Comparison of ENCODE assay signal across 22 cellular contexts in the genomic region with DNA sequence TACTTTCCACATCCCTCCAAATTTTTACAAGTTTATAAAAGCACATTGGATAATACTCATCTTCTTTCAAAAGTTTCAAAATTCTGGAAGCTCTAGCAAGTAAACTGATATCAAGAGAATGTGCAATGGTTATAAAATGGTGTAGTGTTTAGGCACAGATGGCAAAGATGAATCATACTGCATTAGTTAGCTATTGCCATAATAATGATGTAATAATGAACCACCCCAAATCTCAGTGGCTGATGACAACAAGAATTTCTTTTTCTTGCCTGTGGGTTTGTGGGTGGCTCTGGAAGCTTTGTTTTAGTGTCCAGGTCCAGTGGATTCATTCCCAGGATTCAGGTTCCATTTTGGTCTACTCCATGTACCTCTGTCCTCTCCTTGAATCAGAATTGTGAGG.
DNase-seq lines count a peak whose midpoint lies in the region; ATAC-seq, FAIRE-seq and TF ChIP-seq lines count a peak whose summit lies in the region.
"Had no signal": no experiment of that assay in that cellular context is flagged by ENCODE, and none has a peak within 500 bp of the region (broad histone marks: within the 10 kb centered on the region; RNA-seq: fewer than 3 reads in every experiment).

No MANE protein-coding gene starts in this region.

- H3K4me3 ChIP-seq in breast epithelium (no peak overlapping the region), astrocyte (ENCODE audit: insufficient read depth, low read depth, low read length) (no peak overlapping the region), gastroesophageal sphincter (no peak overlapping the region), mesendoderm (ENCODE audit: low read length) (no peak overlapping the region)
- H3K4me3 ChIP-seq: BLaER1, HAP-1 had no signal

- H3K23ac ChIP-seq in mesendoderm (ENCODE audit: low read length): no peak overlapping the region

- H3K27me3 ChIP-seq in breast epithelium: no peaks in the 10 kb centered on the region
- no peaks in the 10 kb centered on the region for H3K27me3 ChIP-seq in astrocyte (ENCODE audit: insufficient read depth, low read length)
- no peaks in the 10 kb centered on the region for H3K27me3 ChIP-seq in gastroesophageal sphincter
- H3K27me3 ChIP-seq in mesendoderm (ENCODE audit: insufficient read depth, low read length, poor library complexity): no peaks in the 10 kb centered on the region
- H3K27me3 ChIP-seq: BLaER1 had no signal

- peak; percentile 14 for ATAC-seq in gastroesophageal sphincter
- no peak for ATAC-seq in GM18505 (IDR thresholded peaks at IDR 0.05; ENCODE audit: unreplicated experiment)
- ATAC-seq: CD8-positive, alpha-beta T cell; SK-N-SH treated with all-trans-retinoic acid at 6 μM for 48 hours had no signal

- H3K27ac Mint-ChIP-seq in MCF 10A (ENCODE audit: low read depth, unreplicated experiment): no peak overlapping the region
- H3K27ac Mint-ChIP-seq in astrocyte (ENCODE audit: unreplicated experiment): no peak overlapping the region
- H3K27ac Mint-ChIP-seq: CD8-positive, alpha-beta T cell had no signal

- DNase-seq in MCF 10A (ENCODE audit: unreplicated experiment) (peak; percentile 27), breast epithelium (ENCODE audit: low spot score in 2 of 2) (no peak), astrocyte (ENCODE audit: low read depth) (peak; percentile 8), NCI-H510A treated with DMSO at 0.1 percent for 48 hours (lab: John Stamatoyannopoulos, UW) (no peak), mesendoderm (no peak)
- DNase-seq: Calu3; CD8-positive, alpha-beta T cell; DMS79 treated with DMSO at 0.1 percent for 48 hours; MV-4-11; NCI-H1694 treated with DMSO at 0.1 percent for 48 hours; NCI-H2227 treated with DMSO at 0.1 percent for 48 hours; NCI-H524; NCI-H82; OCI-M1; RPMI8226; SIG-M5 had no signal

- H3K9me3 Mint-ChIP-seq in MCF 10A (ENCODE audit: unreplicated experiment) (peaks cover 15% of the 10 kb centered on the region), astrocyte (ENCODE audit: unreplicated experiment) (no peaks in the 10 kb centered on the region)

- TF ChIP-seq POLR2A in breast epithelium (IDR thresholded peaks at IDR 0.05) (no peak), gastroesophageal sphincter (IDR thresholded peaks at IDR 0.05) (no peak), GM18505 (IDR thresholded peaks at IDR 0.05; ENCODE audit: borderline replicate concordance, extremely low read depth, insufficient read depth, insufficient read length) (no peak)

- no peak overlapping the region for H3K27ac ChIP-seq in breast epithelium
- H3K27ac ChIP-seq in astrocyte (ENCODE audit: low read depth, low read length): no peak overlapping the region
- H3K27ac ChIP-seq in gastroesophageal sphincter: no peak overlapping the region
- no peak overlapping the region for H3K27ac ChIP-seq in mesendoderm (ENCODE audit: low read depth, low read length)
- H3K27ac ChIP-seq: BLaER1 had no signal

- H3K4me3 Mint-ChIP-seq in MCF 10A (ENCODE audit: unreplicated experiment) (no peak overlapping the region), astrocyte (ENCODE audit: unreplicated experiment) (no peak overlapping the region)
- H3K4me3 Mint-ChIP-seq: CD8-positive, alpha-beta T cell had no signal

- H3K56ac ChIP-seq in mesendoderm (ENCODE audit: low read length): no peak overlapping the region

- H4K5ac ChIP-seq in mesendoderm (ENCODE audit: low read length): no peak overlapping the region

- no peaks in the 10 kb centered on the region for H3K9me3 ChIP-seq in breast epithelium
- H3K9me3 ChIP-seq in astrocyte (ENCODE audit: insufficient read depth, low read depth, low read length): no peaks in the 10 kb centered on the region
- no peaks in the 10 kb centered on the region for H3K9me3 ChIP-seq in gastroesophageal sphincter
- H3K9me3 ChIP-seq: BLaER1, HAP-1 had no signal

- no peak for FAIRE-seq in astrocyte (lab: Jason Lieb, UNC)
- FAIRE-seq: A204.1 had no signal

- BruUV-seq in MCF 10A (replicated peaks; lab: Mats Ljungman, UMichigan): no TSS peak

- intact Hi-C loops in MCF 10A (cut with micrococcal nuclease) (no loop called here), breast epithelium (cut with DNase I; ENCODE audit: low total_unique reads) (no loop called here)

- H3K4ac ChIP-seq in mesendoderm (ENCODE audit: low read depth, low read length): no peak overlapping the region

- H3K36me3 Mint-ChIP-seq in MCF 10A (ENCODE audit: insufficient read depth, unreplicated experiment) (no peaks in the 10 kb centered on the region), astrocyte (ENCODE audit: low read depth, unreplicated experiment) (no peaks in the 10 kb centered on the region)
- H3K36me3 Mint-ChIP-seq: CD8-positive, alpha-beta T cell had no signal

- POLR2A ChIA-PET in MCF 10A (lab: Yijun Ruan, JAX): no interaction called here

- H2AK5ac ChIP-seq in mesendoderm (ENCODE audit: low read length): no peak overlapping the region

- H3K4me1 Mint-ChIP-seq in MCF 10A (ENCODE audit: insufficient read depth, unreplicated experiment): no peaks in the 10 kb centered on the region
- H3K4me1 Mint-ChIP-seq in astrocyte (ENCODE audit: low read depth, unreplicated experiment): peaks cover 5% of the 10 kb centered on the region

- no peak overlapping the region for H2BK120ac ChIP-seq in mesendoderm (ENCODE audit: low read depth, low read length)

- no peaks in the 10 kb centered on the region for H3K79me1 ChIP-seq in mesendoderm (ENCODE audit: low read length)

- H3K4me2 ChIP-seq in astrocyte (ENCODE audit: low read length): no peak overlapping the region
- H3K4me2 ChIP-seq in mesendoderm (ENCODE audit: low read length): no peak overlapping the region
- H3K4me2 ChIP-seq: BLaER1 had no signal

- no peaks in the 10 kb centered on the region for H4K20me1 ChIP-seq in astrocyte (ENCODE audit: insufficient read depth, low read length)
- H4K20me1 ChIP-seq: BLaER1 had no signal

- H3K18ac ChIP-seq in mesendoderm (ENCODE audit: low read length): no peak overlapping the region

- H3K79me2 ChIP-seq in astrocyte (ENCODE audit: insufficient read depth, low read length) (no peaks in the 10 kb centered on the region), mesendoderm (ENCODE audit: control insufficient read depth, insufficient read depth, low read length) (no peaks in the 10 kb centered on the region)

- no peak overlapping the region for H2BK5ac ChIP-seq in mesendoderm (ENCODE audit: low read length)

- H4K8ac ChIP-seq in mesendoderm (ENCODE audit: low read depth, low read length): no peak overlapping the region

- H3K36me3 ChIP-seq in breast epithelium (no peaks in the 10 kb centered on the region), astrocyte (ENCODE audit: insufficient read depth, low read length) (no peaks in the 10 kb centered on the region), gastroesophageal sphincter (no peaks in the 10 kb centered on the region), mesendoderm (ENCODE audit: control insufficient read depth, insufficient read depth, low read length) (no peaks in the 10 kb centered on the region)
- H3K36me3 ChIP-seq: BLaER1, HAP-1 had no signal

- TF ChIP-seq CTCF in MCF 10A (IDR thresholded peaks at IDR 0.05; ENCODE audit: unreplicated experiment): no peak
- no peak for TF ChIP-seq CTCF in breast epithelium (IDR thresholded peaks at IDR 0.05)
- TF ChIP-seq CTCF in astrocyte (IDR thresholded peaks at IDR 0.05; ENCODE audit: insufficient read depth, low read depth, low read length): no peak
- TF ChIP-seq CTCF in gastroesophageal sphincter (IDR thresholded peaks at IDR 0.05): no peak

- no peaks in the 10 kb centered on the region for H3K27me3 Mint-ChIP-seq in MCF 10A (ENCODE audit: insufficient read depth, unreplicated experiment)
- no peaks in the 10 kb centered on the region for H3K27me3 Mint-ChIP-seq in astrocyte (ENCODE audit: low read depth, unreplicated experiment)

- CTCF ChIA-PET in MCF 10A (lab: Yijun Ruan, JAX): interaction anchor here (0.6 to 0.7 kb wide), 2 partner anchors 408 to 479 kb away, joined by 3 read pairs; no protein-coding TSS in a partner anchor

- H3K4me1 ChIP-seq in breast epithelium (peaks cover 4 to 6% of the 10 kb centered on the region in 2 donors), astrocyte (ENCODE audit: insufficient read depth, low read length) (no peaks in the 10 kb centered on the region), gastroesophageal sphincter (peaks cover 10 to 19% (median 13%) of the 10 kb centered on the region in 3 donors), mesendoderm (ENCODE audit: control insufficient read depth, low read depth, low read length) (peaks cover 2% of the 10 kb centered on the region)
- H3K4me1 ChIP-seq: BLaER1, HAP-1 had no signal

- TF ChIP-seq EP300 in gastroesophageal sphincter (IDR thresholded peaks at IDR 0.05): no peak

- H3K9ac ChIP-seq in astrocyte (ENCODE audit: low read length): no peak overlapping the region
- H3K9ac ChIP-seq in mesendoderm (ENCODE audit: low read length): no peak overlapping the region
- H3K9ac ChIP-seq: BLaER1 had no signal

- H2AFZ ChIP-seq in astrocyte (ENCODE audit: low read depth, low read length): no peak overlapping the region

- no peak overlapping the region for H2BK15ac ChIP-seq in mesendoderm (replicated peaks; ENCODE audit: low read depth)

Comparison
In these comparisons a context has a peak if more than half of its experiments do, and no peak if none do; other contexts are left out.
1. DNase-seq: peak in MCF 10A (single experiment) and astrocyte (single experiment); none in breast epithelium (0 of 2), NCI-H510A treated with DMSO at 0.1 percent for 48 hours (single experiment) and mesendoderm (single experiment).